In genomic region chr2:19358242-19359020, GRCh38 we compare ENCODE assay signal across 8 cellular contexts. TPM values are rescaled to one million over a fixed set of nuclear protein-coding genes. Genes with fewer than 3 reads are reported as not detected.
DNase-seq lines count a peak whose midpoint lies in the region; ATAC-seq and TF ChIP-seq lines count a peak whose summit lies in the region.

TSS of gene OSR1 (minus strand) at chr2:19358623. CDS start at chr2:19353805, 4,818 bp downstream.

- H3K9me3 Mint-ChIP-seq in activated naive CD4-positive, alpha-beta T cell treated with anti-CD3 and anti-CD28 coated beads, Interleukin-2, amount 50 U/mL, for 24 hours, result no peaks in the 10 kb centered on the region

- in situ Hi-C loops in Caki2 (cut with HindIII; ENCODE audit: low pct_unique_long_range_greater_than_20kb, low sequenced_read_pairs), result no loop called here

- DNase-seq in Caki2 (ENCODE audit: low read depth), result peak; percentile 67
- DNase-seq in LNCaP clone FGC (ENCODE audit: low read depth), result no peak
- DNase-seq in right cardiac atrium, result peak; percentile 78 to 89 (median 88)
- peak; percentile 73 for DNase-seq in retina
- DNase-seq in NCI-H2196 (lab: John Stamatoyannopoulos, UW; ENCODE audit: unreplicated experiment), result no peak

- TF ChIP-seq CTCF in LNCaP clone FGC (IDR thresholded peaks at IDR 0.05; ENCODE audit: control insufficient read depth, extremely low read depth, insufficient read depth), result no peak

- no peaks in the 10 kb centered on the region for H3K27me3 ChIP-seq in right cardiac atrium (ENCODE audit: control insufficient read depth, insufficient read depth)

- ATAC-seq in right cardiac atrium, result peak; percentile 73 to 76
- ATAC-seq in HG02588 (IDR thresholded peaks at IDR 0.05; ENCODE audit: unreplicated experiment), result no peak
- no peak for ATAC-seq in GM19395 (IDR thresholded peaks at IDR 0.05; ENCODE audit: unreplicated experiment)

- H3K27ac ChIP-seq in right cardiac atrium (ENCODE audit: low read length), result peak within 1 kb of the TSS; percentile 71

- H3K4me3 ChIP-seq in LNCaP clone FGC (ENCODE audit: low read depth, low read length), result 0 out of 2 replicates have a peak within 1 kb of the TSS, but pooled peaks have one; percentile 23
- H3K4me3 ChIP-seq in right cardiac atrium (ENCODE audit: low read length), result peak within 1 kb of the TSS; percentile 54

- H3K9me3 ChIP-seq in right cardiac atrium (ENCODE audit: control insufficient read depth, low read length), result no peaks in the 10 kb centered on the region

- intact Hi-C loops in right cardiac atrium (cut with DNase I), result loop anchor here in 2 of 4 donors (10.0 kb wide), 2 partner anchors 364 to 374 kb away; no protein-coding TSS in a partner anchor

- no peaks in the 10 kb centered on the region for H3K36me3 Mint-ChIP-seq in activated naive CD4-positive, alpha-beta T cell treated with anti-CD3 and anti-CD28 coated beads, Interleukin-2, amount 50 U/mL, for 24 hours

- no peak within 1 kb of the TSS for H3K27ac Mint-ChIP-seq in activated naive CD4-positive, alpha-beta T cell treated with anti-CD3 and anti-CD28 coated beads, Interleukin-2, amount 50 U/mL, for 24 hours

- peaks cover 49% of the 10 kb centered on the region for H3K4me1 Mint-ChIP-seq in activated naive CD4-positive, alpha-beta T cell treated with anti-CD3 and anti-CD28 coated beads, Interleukin-2, amount 50 U/mL, for 24 hours

- 2% methylated on average over 51 of the region's 51 CpGs for WGBS in right cardiac atrium

- peaks cover 6% of the 10 kb centered on the region for H3K4me1 ChIP-seq in right cardiac atrium (ENCODE audit: control insufficient read depth, insufficient read depth, low read length)

- H3K27me3 Mint-ChIP-seq in activated naive CD4-positive, alpha-beta T cell treated with anti-CD3 and anti-CD28 coated beads, Interleukin-2, amount 50 U/mL, for 24 hours, result peaks cover 69% of the 10 kb centered on the region

- peak within 1 kb of the TSS; percentile 55 for H3K4me3 Mint-ChIP-seq in activated naive CD4-positive, alpha-beta T cell treated with anti-CD3 and anti-CD28 coated beads, Interleukin-2, amount 50 U/mL, for 24 hours

RNA-seq across cellular contexts. Expression of gene OSR1, which starts in this region (rescaled TPM):
- 2.5 and 2.6 TPM in 2 replicates for total RNA-seq in Caki2 (2014; rRNA removed; shearing (Covaris generic); ENCODE audit: low replicate concordance)
- 10 to 100 TPM in 1 of 4 donors, 1 to 10 TPM in 3; 5.7 to 26.5 (median 8.7) TPM for total RNA-seq in right cardiac atrium
- 9.6 TPM for polyA plus RNA-seq in right cardiac atrium

Comparison
In these comparisons a context has a peak if more than half of its experiments do, and no peak if none do; other contexts are left out.
1. DNase-seq: peak in Caki2 (single experiment), right cardiac atrium (3 of 3) and retina (single experiment); none in LNCaP clone FGC (single experiment) and NCI-H2196 (single experiment).
2. ATAC-seq: peak in right cardiac atrium (2 of 2); none in HG02588 (single experiment) and GM19395 (single experiment).